Comparison of ENCODE assay signal across 8 cellular contexts in the genomic region with DNA sequence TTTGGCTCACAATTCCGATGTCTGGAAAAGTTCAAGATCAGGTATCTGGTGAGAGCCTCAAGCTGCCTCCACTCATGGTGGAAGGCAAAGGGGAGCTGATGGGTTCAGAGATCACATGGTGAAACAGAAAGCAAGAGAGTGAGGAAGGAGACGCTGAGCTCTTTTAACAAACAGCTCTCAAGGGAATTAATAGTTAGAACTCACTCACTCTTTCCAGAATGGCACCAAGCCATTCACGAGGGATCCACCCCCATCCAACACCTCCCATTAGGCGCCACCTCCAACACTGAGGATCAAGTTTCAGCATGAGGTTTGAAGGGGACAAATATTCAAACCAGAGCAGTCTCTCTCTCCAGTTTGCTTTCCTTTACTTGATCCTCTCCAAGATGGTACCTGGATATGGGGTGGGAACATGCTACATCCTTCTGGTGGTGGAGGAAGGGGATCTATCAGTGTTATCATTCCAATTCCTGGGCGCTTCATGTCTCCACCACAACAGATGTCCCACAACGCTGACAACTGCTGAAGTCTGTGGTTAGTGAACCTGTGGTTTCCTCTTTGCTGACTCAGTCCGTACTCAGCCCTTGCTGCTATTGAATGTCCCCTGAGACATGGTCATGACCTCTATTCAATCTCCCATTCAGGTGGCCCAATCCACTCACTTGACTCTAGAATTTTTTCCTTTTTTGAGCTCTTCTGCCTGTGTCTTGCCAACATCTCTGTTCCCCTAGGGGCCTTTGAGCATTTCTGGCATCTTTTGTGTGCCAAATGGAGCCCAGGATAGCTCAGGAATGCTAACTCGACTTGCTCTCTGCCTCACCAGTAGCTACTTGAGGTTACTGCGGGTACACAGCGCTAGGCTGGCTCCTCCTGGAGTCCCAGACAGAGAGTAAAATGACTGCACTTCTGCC.
DNase-seq lines count a peak whose midpoint lies in the region; ATAC-seq, FAIRE-seq and TF ChIP-seq lines count a peak whose summit lies in the region.

No MANE protein-coding gene starts in this region.

- CTCF ChIA-PET in A549 (lab: Yijun Ruan, JAX): interaction anchor here (1.6 kb wide), 1 partner anchor 442 kb away, joined by 3 read pairs; no protein-coding TSS in a partner anchor

- H3K9me3 ChIP-seq in A549: no peaks in the 10 kb centered on the region
- no peaks in the 10 kb centered on the region for H3K9me3 ChIP-seq in aorta (ENCODE audit: control insufficient read depth, low read length)

- ATAC-seq in A549: no peak
- ATAC-seq in HG02840 (IDR thresholded peaks at IDR 0.05; ENCODE audit: low FRiP score, unreplicated experiment): peak; percentile 95
- peak; percentile 69 for ATAC-seq in aorta (ENCODE audit: low FRiP score)

- 5% methylated on average over 8 of the region's 10 CpGs for WGBS in A549 (ENCODE audit: missing lambda C conversion rate)
- WGBS in aorta, 2 donors: 15 to 25% methylated on average over 10 of the region's 10 CpGs

- POLR2A ChIA-PET in A549 (lab: Yijun Ruan, JAX): interaction anchor here (0.6 kb wide), 1 partner anchor 391 kb away, joined by 4 read pairs; no protein-coding TSS in a partner anchor

- FAIRE-seq in A549 (lab: Jason Lieb, UNC): peak; percentile 18
- peak; percentile 100 for FAIRE-seq in GM18507 (lab: Jason Lieb, UNC)

- no peak for DNase-seq in A549 (ENCODE audit: low read depth in 1 of 2, low spot score in 1 of 2)
- peak; percentile 45 for DNase-seq in GM18507 (ENCODE audit: extremely low spot score, insufficient read length, low read depth)
- DNase-seq in NCI-H1436 (lab: John Stamatoyannopoulos, UW): peak; percentile 80
- DNase-seq in activated CD4-positive, alpha-beta T cell treated with anti-CD3 and anti-CD28 coated beads for 4 hours: peak; percentile 38 to 47
- DNase-seq in fibroblast of villous mesenchyme (ENCODE audit: low read depth): peak; percentile 37
- DNase-seq in aorta: no peak
- no peak for DNase-seq in medulla oblongata (ENCODE audit: extremely low spot score)

- TF ChIP-seq CTCF in A549 (IDR thresholded peaks at IDR 0.05) (no peak), fibroblast of villous mesenchyme (IDR thresholded peaks at IDR 0.05; ENCODE audit: insufficient read depth, low read depth, low read length) (no peak)

- no peaks in the 10 kb centered on the region for H3K27me3 ChIP-seq in aorta (ENCODE audit: control insufficient read depth in 1 of 2, insufficient read depth in 2 of 2, low read length in 1 of 2)

- TF ChIP-seq EP300 in A549 (IDR thresholded peaks at IDR 0.05): no peak

- H3K4me3 ChIP-seq in A549 (no peak overlapping the region), fibroblast of villous mesenchyme (ENCODE audit: low read depth, low read length) (no peak overlapping the region), aorta (ENCODE audit: low read length in 2 of 2) (no peak overlapping the region)

- no peak overlapping the region for H3K4me2 ChIP-seq in A549

- intact Hi-C loops in aorta (cut with DNase I): no loop called here

- TF ChIP-seq POLR2A in A549 (IDR thresholded peaks at IDR 0.05; ENCODE audit: low read length): no peak

- H3K4me1 ChIP-seq in A549 (no peaks in the 10 kb centered on the region), aorta (ENCODE audit: control insufficient read depth in 1 of 2, insufficient read depth in 2 of 2, low read length in 2 of 2) (no peaks in the 10 kb centered on the region)

- H3K27ac ChIP-seq in A549 (no peak overlapping the region), aorta (ENCODE audit: low read depth in 1 of 2, low read length in 2 of 2) (peak overlapping the region in 1 of 2 donors; percentile 67)

- no peak for TF ChIP-seq RAD21 in A549 (conservative IDR thresholded peaks at IDR 0.05 in 1 of 2, IDR thresholded peaks at IDR 0.05 in 1 of 2)

- H3K36me3 ChIP-seq in aorta (ENCODE audit: control insufficient read depth in 1 of 2, insufficient read depth in 2 of 2, low read length in 1 of 2): no peaks in the 10 kb centered on the region

TF ChIP-seq in A549, 52 proteins besides CTCF, POLR2A, EP300 and RAD21:
- TF ChIP-seq CEBPB (IDR thresholded peaks at IDR 0.05): no peak
- no peak for TF ChIP-seq MAX (IDR thresholded peaks at IDR 0.05)
- TF ChIP-seq JUNB (IDR thresholded peaks at IDR 0.05): no peak
- no peak for TF ChIP-seq MYC (IDR thresholded peaks at IDR 0.05; ENCODE audit: borderline replicate concordance, low read length)
- no peak for TF ChIP-seq ZNF302 (CRISPR knock-in tag; IDR thresholded peaks at IDR 0.05)
- no peak for TF ChIP-seq POLR2AphosphoS2 (conservative IDR thresholded peaks at IDR 0.05; ENCODE audit: low read length)
- TF ChIP-seq FOSB (CRISPR knock-in tag; IDR thresholded peaks at IDR 0.05): no peak
- TF ChIP-seq FOXS1 (CRISPR knock-in tag; IDR thresholded peaks at IDR 0.05): no peak
- no peak for TF ChIP-seq ESRRA (IDR thresholded peaks at IDR 0.05; ENCODE audit: borderline replicate concordance, low read length)
- TF ChIP-seq RNF2 (IDR thresholded peaks at IDR 0.05; ENCODE audit: borderline replicate concordance, low read depth): no peak
- no peak for TF ChIP-seq USF2 (IDR thresholded peaks at IDR 0.05)
- no peak for TF ChIP-seq HOXA7 (CRISPR knock-in tag; IDR thresholded peaks at IDR 0.05)
- no peak for TF ChIP-seq ZSCAN20 (CRISPR knock-in tag; IDR thresholded peaks at IDR 0.05)
- no peak for TF ChIP-seq NFE2L2 (conservative IDR thresholded peaks at IDR 0.05; ENCODE audit: low read length)
- no peak for TF ChIP-seq HEYL (CRISPR knock-in tag; IDR thresholded peaks at IDR 0.05)
- no peak for TF ChIP-seq RARB (CRISPR knock-in tag; IDR thresholded peaks at IDR 0.05)

Comparison
In these comparisons a context has a peak if more than half of its experiments do, and no peak if none do; other contexts are left out.
1. ATAC-seq: peak in HG02840 (single experiment) and aorta (single experiment); none in A549 (0 of 2).
2. DNase-seq: peak in GM18507 (single experiment), NCI-H1436 (single experiment), activated CD4-positive, alpha-beta T cell treated with anti-CD3 and anti-CD28 coated beads for 4 hours (2 of 2) and fibroblast of villous mesenchyme (single experiment); none in A549 (0 of 2), aorta (0 of 2) and medulla oblongata (single experiment).